12 cellular contexts compared by ENCODE assay signal in the genomic region with DNA sequence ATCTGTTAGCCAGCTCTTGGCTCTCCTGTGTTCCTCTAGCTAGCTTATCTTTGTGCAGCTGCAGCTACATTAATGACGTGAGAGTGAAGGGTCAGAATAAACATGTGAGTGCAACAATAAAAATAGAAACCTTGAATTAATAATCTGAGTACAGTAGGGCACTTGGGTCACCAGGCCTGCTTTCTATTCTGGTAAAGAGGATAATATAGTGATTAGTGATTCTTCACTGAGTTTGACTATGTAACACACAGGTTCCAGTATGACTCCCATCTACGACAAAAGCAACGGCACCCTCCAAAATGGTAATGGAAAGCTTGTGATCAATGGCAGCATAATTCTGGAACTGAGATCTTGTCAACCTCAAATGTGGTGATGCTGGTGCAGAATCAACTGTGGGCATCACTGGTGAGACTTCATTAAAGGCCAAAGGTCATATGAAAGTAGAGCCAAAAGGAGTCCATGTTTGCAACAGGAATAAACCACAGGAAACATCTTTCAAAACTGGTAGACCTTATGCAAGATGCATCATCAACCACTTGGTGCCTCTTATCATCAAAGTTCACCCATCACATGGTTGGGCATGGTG.
A peak's percentile ranks its signal among the peaks of the same experiment; 100 is the strongest.
DNase-seq lines count a peak whose midpoint lies in the region; ATAC-seq and TF ChIP-seq lines count a peak whose summit lies in the region.
"Had no signal": no experiment of that assay in that cellular context is flagged by ENCODE, and none has a peak within 500 bp of the region (broad histone marks: within the 10 kb centered on the region; RNA-seq: fewer than 3 reads in every experiment).

No MANE protein-coding gene starts in this region.

- no peaks in the 10 kb centered on the region for H4K20me1 ChIP-seq in H9 (ENCODE audit: control insufficient read depth, insufficient read depth, insufficient read length)

- H3K36me3 Mint-ChIP-seq in H9 (ENCODE audit: insufficient read depth in 1 of 3, low read depth in 3 of 3): peaks cover 53 to 81% (median 68%) of the 10 kb centered on the region in 3 experiments

- no peak overlapping the region for H4K8ac ChIP-seq in H9 (replicated peaks; ENCODE audit: insufficient read length, low read depth, low read length)

- no peak overlapping the region for H3K18ac ChIP-seq in H9 (ENCODE audit: insufficient read length, low read depth, low read length)

- H3K79me2 ChIP-seq in H9 (ENCODE audit: insufficient read depth, low read length): peaks cover 24% of the 10 kb centered on the region; the same call in 1 of the 2 replicates

- no peak overlapping the region for H2BK15ac ChIP-seq in H9 (ENCODE audit: low read depth, low read length)

- H3K23me2 ChIP-seq in H9 (ENCODE audit: insufficient read length, low read depth, low read length, poor library complexity, severe bottlenecking): no peaks in the 10 kb centered on the region

- H3K27ac Mint-ChIP-seq in H9: peak overlapping the region in 1 of 3 experiments; percentile 72; a peak in 3 of 7 replicates

- H4K91ac ChIP-seq in H9 (ENCODE audit: insufficient read length, low read depth, low read length): no peak overlapping the region

- H3K9ac ChIP-seq in H9 (ENCODE audit: extremely low read depth, insufficient read length, low read length): no peak overlapping the region

- H3K9me3 ChIP-seq in H9 (ENCODE audit: control insufficient read depth, low read depth, low read length): no peaks in the 10 kb centered on the region
- H3K9me3 ChIP-seq: esophagus muscularis mucosa, stomach had no signal

- H3K79me1 ChIP-seq in H9 (ENCODE audit: insufficient read depth, low read depth, low read length, poor library complexity, severe bottlenecking): peaks cover 3% of the 10 kb centered on the region

- TF ChIP-seq CTCF in H9 (conservative IDR thresholded peaks at IDR 0.05): no peak

- no peak overlapping the region for H2BK12ac ChIP-seq in H9 (ENCODE audit: insufficient read length, low read depth, low read length)

- H3K4me2 ChIP-seq in H9 (ENCODE audit: insufficient read depth, insufficient read length, low read length): no peak overlapping the region

- H3K4me1 Mint-ChIP-seq in H9: peaks cover 45 to 49% of the 10 kb centered on the region in 2 experiments

- ATAC-seq in GM18502 (IDR thresholded peaks at IDR 0.05; ENCODE audit: poor library complexity, unreplicated experiment) (peak; percentile 47), GM21529 (IDR thresholded peaks at IDR 0.05; ENCODE audit: unreplicated experiment) (peak; percentile 31), left ventricle myocardium superior (peak; percentile 69), GM19455 (IDR thresholded peaks at IDR 0.05; ENCODE audit: unreplicated experiment) (no peak)

- no peak overlapping the region for H3K56ac ChIP-seq in H9 (ENCODE audit: insufficient read length, low read depth, low read length)

- no peak overlapping the region for H2AFZ ChIP-seq in H9 (ENCODE audit: low read length)

- H3K27me3 ChIP-seq in H9 (ENCODE audit: insufficient read depth, low read length): no peaks in the 10 kb centered on the region
- H3K27me3 ChIP-seq: esophagus muscularis mucosa, stomach had no signal

- no peak overlapping the region for H3K27ac ChIP-seq in H9 (ENCODE audit: insufficient read length, low read depth, low read length)
- H3K27ac ChIP-seq: esophagus muscularis mucosa, HL-60, stomach had no signal

- no peak overlapping the region for H4K5ac ChIP-seq in H9 (ENCODE audit: insufficient read length, low read depth, low read length)

- no peaks in the 10 kb centered on the region for H3K27me3 Mint-ChIP-seq in H9 (ENCODE audit: low read depth)

- no CpG with 5 or more reads among the region's 3 CpGs for WGBS in H9 (ENCODE audit: extremely low coverage, insufficient read length, low lambda C conversion rate)

- no peak overlapping the region for H2AK5ac ChIP-seq in H9 (ENCODE audit: insufficient read length, low read length)

- H3K23ac ChIP-seq in H9 (ENCODE audit: insufficient read length, low read depth, low read length): no peak overlapping the region

- no peak overlapping the region for H2BK20ac ChIP-seq in H9 (ENCODE audit: low read depth, low read length, poor library complexity, severe bottlenecking)

- peak; percentile 11 for DNase-seq in NCI-H226
- no peak for DNase-seq in left ventricle myocardium superior
- DNase-seq in kidney glomerular epithelial cell (lab: John Stamatoyannopoulos, UW): no peak
- DNase-seq in H9: no peak
- DNase-seq in NCI-H1930 (lab: John Stamatoyannopoulos, UW): no peak
- DNase-seq: NCI-H345, stomach had no signal

- no peak overlapping the region for H3K4me3 Mint-ChIP-seq in H9

- H3K4ac ChIP-seq in H9 (ENCODE audit: low read depth, low read length): no peak overlapping the region

- no peak overlapping the region for H2BK120ac ChIP-seq in H9 (ENCODE audit: low read depth, low read length, poor library complexity, severe bottlenecking)

- no peak overlapping the region for H3T11ph ChIP-seq in H9 (ENCODE audit: low read length)

- no peak overlapping the region for H3K14ac ChIP-seq in H9 (ENCODE audit: insufficient read depth, low read length)

- H3K9me3 Mint-ChIP-seq in H9: no peaks in the 10 kb centered on the region

- no peak overlapping the region for H2BK5ac ChIP-seq in H9 (ENCODE audit: insufficient read length, low read length)

- intact Hi-C loops in left ventricle myocardium superior (cut with micrococcal nuclease): loop anchor here (10.0 kb wide), 1 partner anchor 414 kb away; no protein-coding TSS in a partner anchor

- peaks cover 8% of the 10 kb centered on the region for H3K4me1 ChIP-seq in H9 (ENCODE audit: insufficient read depth, low read length)
